9 cellular contexts compared by ENCODE assay signal in the genomic region with DNA sequence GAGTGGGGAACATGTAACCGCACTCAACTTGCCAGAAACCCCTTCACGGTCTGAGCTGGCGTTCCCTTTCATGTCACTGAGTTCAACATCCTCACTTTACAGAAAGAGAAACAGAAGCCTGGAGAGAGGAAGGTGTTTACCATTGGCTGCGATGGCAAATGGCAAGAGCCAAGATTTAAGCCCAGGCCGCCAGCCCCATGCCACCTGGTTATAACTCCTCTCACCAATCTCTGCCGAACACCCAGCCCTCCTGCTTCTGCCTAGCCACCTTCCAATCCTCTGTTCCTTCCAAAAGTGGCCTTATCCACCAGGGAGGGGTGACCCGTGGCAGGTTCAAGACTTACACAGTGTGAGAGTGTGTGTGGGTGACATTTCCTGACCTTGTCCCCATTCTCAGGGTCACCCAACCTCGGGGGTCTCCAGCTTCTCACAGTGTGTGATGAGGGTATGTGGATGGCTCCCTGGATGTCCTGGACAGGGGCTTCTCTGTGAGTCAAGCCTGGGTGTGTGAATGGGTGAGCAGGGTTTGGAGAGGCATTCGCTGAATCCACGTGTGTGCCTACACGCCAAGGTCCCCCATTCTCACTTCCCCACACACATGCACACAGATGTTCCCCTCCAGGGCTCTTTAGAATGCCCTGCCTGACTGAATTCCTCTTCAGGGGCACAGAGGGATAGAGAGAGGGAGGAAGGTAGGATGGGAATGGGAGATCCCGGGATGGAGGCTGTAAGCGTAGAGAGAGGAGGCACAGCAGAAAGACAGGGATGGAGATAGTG. TPM values are rescaled to one million over a fixed set of nuclear protein-coding genes. Genes with fewer than 3 reads are reported as not detected.
DNase-seq lines count a peak whose midpoint lies in the region; ATAC-seq and TF ChIP-seq lines count a peak whose summit lies in the region.
"Had no signal": no experiment of that assay in that cellular context is flagged by ENCODE, and none has a peak within 500 bp of the region (broad histone marks: within the 10 kb centered on the region; RNA-seq: fewer than 3 reads in every experiment).

No MANE protein-coding gene starts in this region.

- H3K27ac ChIP-seq in esophagus muscularis mucosa (replicated peaks in 1 of 4) = peak overlapping the region; percentile 62 to 81 (median 76)

- no peaks in the 10 kb centered on the region for H3K9me3 Mint-ChIP-seq in T-helper 2 cell treated with Interferon-gamma antibody and Interleukin-4, amounts not matched to agents 5 μg/mL and 100 μg/mL, for 36 hours
- H3K9me3 Mint-ChIP-seq in T-cell = no peaks in the 10 kb centered on the region

- no peak for TF ChIP-seq CTCF in esophagus muscularis mucosa (IDR thresholded peaks at IDR 0.05)
- no peak for TF ChIP-seq CTCF in retinal pigment epithelial cell (conservative IDR thresholded peaks at IDR 0.05; ENCODE audit: low read depth, low read length)
- TF ChIP-seq CTCF in GM20000 (IDR thresholded peaks at IDR 0.05; ENCODE audit: extremely low read depth, missing control alignments) = no peak

- 83% methylated on average over 12 of the region's 13 CpGs for WGBS in esophagus muscularis mucosa

- no peak for ATAC-seq in T-cell (replicated peaks in 1 of 4)

- POLR2A ChIA-PET in T-cell (lab: Charles Lee) = interaction anchor here in 1 of 2 donors (0.5 kb wide), 1 partner anchor 329 kb away, joined by 4 read pairs; no protein-coding TSS in a partner anchor

- H3K27me3 ChIP-seq in esophagus muscularis mucosa = no peaks in the 10 kb centered on the region

- TF ChIP-seq EP300 in esophagus muscularis mucosa (IDR thresholded peaks at IDR 0.05) = no peak

- TF ChIP-seq POLR2A in esophagus muscularis mucosa (IDR thresholded peaks at IDR 0.05; ENCODE audit: low read depth) = no peak

- peaks cover 6% of the 10 kb centered on the region for H3K4me1 Mint-ChIP-seq in T-helper 2 cell treated with Interferon-gamma antibody and Interleukin-4, amounts not matched to agents 5 μg/mL and 100 μg/mL, for 36 hours (ENCODE audit: low read depth)
- H3K4me1 Mint-ChIP-seq in T-cell = peaks cover 9 to 22% (median 9%) of the 10 kb centered on the region in 3 donors

- H3K4me1 ChIP-seq in esophagus muscularis mucosa = peaks cover 13 to 58% (median 43%) of the 10 kb centered on the region in 4 donors

- intact Hi-C loops in esophagus muscularis mucosa (cut with DNase I) = no loop called here

- no peaks in the 10 kb centered on the region for H3K9me3 ChIP-seq in esophagus muscularis mucosa

- H3K4me3 Mint-ChIP-seq in T-helper 2 cell treated with Interferon-gamma antibody and Interleukin-4, amounts not matched to agents 5 μg/mL and 100 μg/mL, for 36 hours = peak overlapping the region; percentile 75
- H3K4me3 Mint-ChIP-seq in T-cell = peak overlapping the region; percentile 70 to 89 (median 80)

- H3K27me3 Mint-ChIP-seq in T-helper 2 cell treated with Interferon-gamma antibody and Interleukin-4, amounts not matched to agents 5 μg/mL and 100 μg/mL, for 36 hours (ENCODE audit: low read depth) = peaks cover 47% of the 10 kb centered on the region
- peaks cover 18 to 36% of the 10 kb centered on the region in 2 donors for H3K27me3 Mint-ChIP-seq in T-cell

- CTCF ChIA-PET in T-cell (lab: Charles Lee) = no interaction called here

- H3K36me3 ChIP-seq in esophagus muscularis mucosa = no peaks in the 10 kb centered on the region

- no peaks in the 10 kb centered on the region for H3K36me3 Mint-ChIP-seq in T-helper 2 cell treated with Interferon-gamma antibody and Interleukin-4, amounts not matched to agents 5 μg/mL and 100 μg/mL, for 36 hours (ENCODE audit: low read depth)
- no peaks in the 10 kb centered on the region for H3K36me3 Mint-ChIP-seq in T-cell

- H3K4me3 ChIP-seq in esophagus muscularis mucosa (peak overlapping the region; percentile 62 to 81 (median 72)), retinal pigment epithelial cell (ENCODE audit: low read length) (peak overlapping the region; percentile 70)

- no peak overlapping the region for H3K27ac Mint-ChIP-seq in T-helper 2 cell treated with Interferon-gamma antibody and Interleukin-4, amounts not matched to agents 5 μg/mL and 100 μg/mL, for 36 hours
- H3K27ac Mint-ChIP-seq in T-cell = no peak overlapping the region

- no peak for DNase-seq in T-helper 2 cell treated with Interferon-gamma antibody and Interleukin-4, amounts not matched to agents 5 μg/mL and 100 μg/mL, for 36 hours (ENCODE audit: low spot score)
- DNase-seq in T-helper 2 cell (no peak), T-cell (no peak), esophagus muscularis mucosa (ENCODE audit: extremely low spot score) (no peak), retinal pigment epithelial cell (ENCODE audit: low read depth) (no peak), 8988T (no peak), GF-D8 (lab: John Stamatoyannopoulos, UW) (no peak), GM20000 (ENCODE audit: low spot score) (no peak)
- DNase-seq: KG1 had no signal

RNA-seq across cellular contexts. Expression of a gene that starts 1.2 kb away (rescaled TPM):
- total RNA-seq in T-cell = under 1 TPM; 0.16 to 0.61 (median 0.45) TPM
- 10 to 100 TPM; 31.6 to 67.9 (median 46.9) TPM for total RNA-seq in esophagus muscularis mucosa

RNA-seq across cellular contexts. Expression of a gene that starts 19.0 kb away (rescaled TPM):
- total RNA-seq in T-cell = 10 to 100 TPM; 28.9 to 35.2 (median 34.5) TPM
- 10 to 100 TPM; 33.2 to 61.3 (median 47.8) TPM for total RNA-seq in esophagus muscularis mucosa

RNA-seq across cellular contexts. Expression of a gene that starts 26.5 kb away (rescaled TPM):
- total RNA-seq in T-cell (1 to 10 TPM in 4 of 5 donors, under 1 TPM in 1; 0.55 to 1.6 (median 1.2) TPM), esophagus muscularis mucosa (under 1 TPM; 0.13 to 0.42 (median 0.25) TPM)

RNA-seq across cellular contexts. Expression of a gene that starts 31.6 kb away (rescaled TPM):
- total RNA-seq in T-cell (1 to 10 TPM; 3.0 to 7.7 (median 4.2) TPM), esophagus muscularis mucosa (10 to 100 TPM in 3 of 4 donors, 1 to 10 TPM in 1; 7.5 to 45.7 (median 18.4) TPM)

RNA-seq across cellular contexts. Expression of a gene that starts 42.0 kb away (rescaled TPM):
- total RNA-seq in T-cell (10 to 100 TPM in 3 of 5 donors, 1 to 10 TPM in 2; 5.4 to 19.6 (median 16.9) TPM), esophagus muscularis mucosa (10 to 100 TPM in 3 of 4 donors, 1 to 10 TPM in 1; 10.0 to 18.6 (median 16.6) TPM)

Comparison
In these comparisons a context has a peak if more than half of its experiments do, and no peak if none do; other contexts are left out.
1. RNA of a gene that starts 1.2 kb away (total RNA-seq): 31.6 to 67.9 TPM in esophagus muscularis mucosa; 0.16 to 0.61 TPM in T-cell; every median in the first group is over 10 times any median in the second.